In the genomic region with DNA sequence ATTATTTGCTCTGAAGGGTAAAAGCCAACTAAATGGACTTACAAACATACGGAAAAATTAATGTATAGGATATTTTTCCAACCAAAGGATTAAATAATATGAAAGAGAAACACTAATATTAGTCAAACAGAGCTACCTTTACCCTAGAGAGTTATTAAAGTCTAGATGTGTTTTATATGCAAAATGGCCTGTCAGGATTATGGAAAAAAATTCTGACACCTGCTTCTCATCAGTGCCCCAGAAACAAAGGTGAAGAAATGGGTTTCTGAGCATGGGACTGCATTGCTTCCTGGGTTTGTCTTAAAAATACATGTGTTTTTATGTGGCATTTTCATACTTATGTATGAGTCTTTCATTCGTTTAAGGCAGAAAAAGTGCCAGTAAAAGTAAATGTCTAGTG, we compare ENCODE assay signal across 8 cellular contexts.
"Had no signal": no experiment of that assay in that cellular context is flagged by ENCODE, and none has a peak within 500 bp of the region (broad histone marks: within the 10 kb centered on the region; RNA-seq: fewer than 3 reads in every experiment).

No MANE protein-coding gene starts in this region.

- DNase-seq: H9, HCEC 1CT, IMR-90 had no signal

- H3K4me3 ChIP-seq: GM23338, K562 had no signal

- H3K4me2 ChIP-seq: GM23338 had no signal

- H2AFZ ChIP-seq: GM23338 had no signal

- ATAC-seq: GM23338, K562 had no signal

- FAIRE-seq: H1, H54, HTR-8/SVneo, K562 had no signal
